Comparison of ENCODE assay signal across 10 cellular contexts in genomic region chr16:21302454-21302853, GRCh38. TPM values are rescaled to one million over a fixed set of nuclear protein-coding genes. Genes with fewer than 3 reads are reported as not detected.
DNase-seq lines count a peak whose midpoint lies in the region; ATAC-seq, FAIRE-seq and TF ChIP-seq lines count a peak whose summit lies in the region.
"Had no signal": no experiment of that assay in that cellular context is flagged by ENCODE, and none has a peak within 500 bp of the region (broad histone marks: within the 10 kb centered on the region; RNA-seq: fewer than 3 reads in every experiment).

No MANE protein-coding gene starts in this region.

- H4K20me1 ChIP-seq in DND-41 (ENCODE audit: insufficient read depth, low read length): no peaks in the 10 kb centered on the region

- intact Hi-C loops in MCF 10A (cut with micrococcal nuclease): loop anchor here (5.0 kb wide), 4 partner anchors 60 to 505 kb away; partner anchors contain the start of genes DCUN1D3 and LYRM1
- intact Hi-C loops in naive thymus-derived CD4-positive, alpha-beta T cell (cut with micrococcal nuclease): loop anchor here in 1 of 2 donors (10.0 kb wide), 1 partner anchor 1022 kb away; no protein-coding TSS in a partner anchor

- no peaks in the 10 kb centered on the region for H3K9me3 Mint-ChIP-seq in IgD-negative memory B cell
- H3K9me3 Mint-ChIP-seq in MCF 10A (ENCODE audit: unreplicated experiment): no peaks in the 10 kb centered on the region
- no peaks in the 10 kb centered on the region for H3K9me3 Mint-ChIP-seq in naive thymus-derived CD4-positive, alpha-beta T cell
- H3K9me3 Mint-ChIP-seq: stimulated activated naive CD8-positive, alpha-beta T cell treated with anti-CD3 and anti-CD28 coated beads, Interleukin-15, Interleukin-2, amounts not matched to agents 100 ng/mL and 50 ng/mL, for 24 hours had no signal

- no peak for DNase-seq in DND-41
- DNase-seq in MCF 10A (ENCODE audit: unreplicated experiment): no peak
- DNase-seq in naive thymus-derived CD4-positive, alpha-beta T cell: no peak
- DNase-seq in GM12892 (ENCODE audit: insufficient read length): no peak
- no peak for DNase-seq in Peyer's patch
- DNase-seq in GM19240 (ENCODE audit: insufficient read length, low spot score): no peak
- no peak for DNase-seq in midbrain (lab: John Stamatoyannopoulos, UW)
- DNase-seq: NCI-H2107 had no signal

- no peaks in the 10 kb centered on the region for H3K27me3 ChIP-seq in DND-41 (ENCODE audit: insufficient read depth, low read length, poor library complexity)
- H3K27me3 ChIP-seq in naive thymus-derived CD4-positive, alpha-beta T cell (ENCODE audit: control insufficient read depth in 2 of 2, insufficient read depth in 2 of 2, low read length in 2 of 2): no peaks in the 10 kb centered on the region
- H3K27me3 ChIP-seq in Peyer's patch: no peaks in the 10 kb centered on the region

- H3K36me3 ChIP-seq in DND-41 (ENCODE audit: insufficient read depth, low read length) (no peaks in the 10 kb centered on the region), Peyer's patch (no peaks in the 10 kb centered on the region)
- no peaks in the 10 kb centered on the region for H3K36me3 ChIP-seq in naive thymus-derived CD4-positive, alpha-beta T cell (ENCODE audit: control insufficient read depth in 2 of 3, insufficient read depth in 3 of 3, low read length in 3 of 3)

- no peaks in the 10 kb centered on the region for H3K9me3 ChIP-seq in DND-41 (ENCODE audit: insufficient read depth, low read length, severe bottlenecking)
- H3K9me3 ChIP-seq in naive thymus-derived CD4-positive, alpha-beta T cell (ENCODE audit: control insufficient read depth in 2 of 3, low read length in 3 of 3): no peaks in the 10 kb centered on the region
- no peaks in the 10 kb centered on the region for H3K9me3 ChIP-seq in Peyer's patch

- FAIRE-seq in GM12892 (lab: Jason Lieb, UNC): no peak

- no peaks in the 10 kb centered on the region for H3K79me2 ChIP-seq in DND-41 (ENCODE audit: insufficient read depth, low read length)

- H3K4me3 ChIP-seq in DND-41 (ENCODE audit: low read depth in 1 of 2, low read length in 2 of 2) (peak overlapping the region in 1 of 2 experiments; percentile 85; a peak in 2 of 4 replicates), Peyer's patch (peak overlapping the region in 2 of 4 donors; percentile 75 to 82)
- no peak overlapping the region for H3K4me3 ChIP-seq in naive thymus-derived CD4-positive, alpha-beta T cell (ENCODE audit: low read length)

- H3K27ac Mint-ChIP-seq in IgD-negative memory B cell (peak overlapping the region in 1 of 3 donors; percentile 85), MCF 10A (ENCODE audit: low read depth, unreplicated experiment) (peak overlapping the region; percentile 98)
- no peak overlapping the region for H3K27ac Mint-ChIP-seq in naive thymus-derived CD4-positive, alpha-beta T cell
- H3K27ac Mint-ChIP-seq: stimulated activated naive CD8-positive, alpha-beta T cell treated with anti-CD3 and anti-CD28 coated beads, Interleukin-15, Interleukin-2, amounts not matched to agents 100 ng/mL and 50 ng/mL, for 24 hours had no signal

- BruUV-seq in MCF 10A (replicated peaks; lab: Mats Ljungman, UMichigan): TSS peak; percentile 85

- TF ChIP-seq CTCF in DND-41 (IDR thresholded peaks at IDR 0.05; ENCODE audit: borderline replicate concordance, extremely low read depth, low read length, poor library complexity, severe bottlenecking) (no peak), MCF 10A (IDR thresholded peaks at IDR 0.05; ENCODE audit: unreplicated experiment) (no peak), Peyer's patch (IDR thresholded peaks at IDR 0.05) (no peak)

- H3K4me1 ChIP-seq in DND-41 (ENCODE audit: insufficient read depth, low read length): peaks cover 26% of the 10 kb centered on the region
- peaks cover 0 to 10% of the 10 kb centered on the region in 2 donors for H3K4me1 ChIP-seq in naive thymus-derived CD4-positive, alpha-beta T cell (ENCODE audit: control insufficient read depth in 2 of 2, insufficient read depth in 2 of 2, low read length in 2 of 2)
- H3K4me1 ChIP-seq in Peyer's patch: peaks cover 0 to 10% (median 2%) of the 10 kb centered on the region in 4 donors

- TF ChIP-seq POLR2A in GM12892 (IDR thresholded peaks at IDR 0.05; ENCODE audit: low read depth, low read length) (no peak), Peyer's patch (IDR thresholded peaks at IDR 0.05) (no peak)

- H3K4me3 Mint-ChIP-seq in IgD-negative memory B cell (peak overlapping the region; percentile 52 to 98 (median 92)), MCF 10A (ENCODE audit: unreplicated experiment) (peak overlapping the region; percentile 94)
- H3K4me3 Mint-ChIP-seq in naive thymus-derived CD4-positive, alpha-beta T cell: peak overlapping the region; percentile 70 to 99 (median 94)

- H3K36me3 Mint-ChIP-seq in IgD-negative memory B cell (no peaks in the 10 kb centered on the region), MCF 10A (ENCODE audit: insufficient read depth, unreplicated experiment) (peaks cover 13% of the 10 kb centered on the region)
- H3K36me3 Mint-ChIP-seq in naive thymus-derived CD4-positive, alpha-beta T cell: no peaks in the 10 kb centered on the region

- peaks cover 16 to 21% (median 18%) of the 10 kb centered on the region in 3 donors for H3K4me1 Mint-ChIP-seq in IgD-negative memory B cell
- H3K4me1 Mint-ChIP-seq in MCF 10A (ENCODE audit: insufficient read depth, unreplicated experiment): peaks cover 23% of the 10 kb centered on the region
- peaks cover 22 to 29% (median 27%) of the 10 kb centered on the region in 7 donors for H3K4me1 Mint-ChIP-seq in naive thymus-derived CD4-positive, alpha-beta T cell

- CTCF ChIA-PET in MCF 10A (lab: Yijun Ruan, JAX): interaction anchor here (0.8 to 4.1 kb wide), 5 partner anchors 114 to 497 kb away, joined by 3 to 96 read pairs (median 13); partner anchors contain the start of genes ERI2, LDAF1 and REXO5
- CTCF ChIA-PET in naive thymus-derived CD4-positive, alpha-beta T cell (lab: Charles Lee): no interaction called here

- ATAC-seq in DND-41 (ENCODE audit: insufficient read depth, low read depth): no peak
- ATAC-seq in naive thymus-derived CD4-positive, alpha-beta T cell: no peak

- POLR2A ChIA-PET in MCF 10A (lab: Yijun Ruan, JAX): interaction anchor here (0.6 to 4.1 kb wide), 16 partner anchors 10 to 562 kb away, joined by 3 to 115 read pairs (median 6); partner anchors contain the start of genes DCUN1D3, ERI2, LDAF1 and LYRM1
- POLR2A ChIA-PET in naive thymus-derived CD4-positive, alpha-beta T cell (lab: Charles Lee): no interaction called here

- H3K4me2 ChIP-seq in DND-41 (ENCODE audit: insufficient read depth, low read length): peak overlapping the region; percentile 96

- H3K27me3 Mint-ChIP-seq in IgD-negative memory B cell (peaks cover 7% of the 10 kb centered on the region), MCF 10A (ENCODE audit: insufficient read depth, unreplicated experiment) (no peaks in the 10 kb centered on the region)
- H3K27me3 Mint-ChIP-seq in naive thymus-derived CD4-positive, alpha-beta T cell: peaks cover 0 to 61% (median 17%) of the 10 kb centered on the region in 5 donors

- peak overlapping the region; percentile 90 for H2AFZ ChIP-seq in DND-41 (ENCODE audit: low read depth, low read length)

- peak overlapping the region; percentile 63 for H3K9ac ChIP-seq in DND-41 (ENCODE audit: low read depth, low read length)

- H3K27ac ChIP-seq in DND-41 (ENCODE audit: low read length): no peak overlapping the region
- no peak overlapping the region for H3K27ac ChIP-seq in naive thymus-derived CD4-positive, alpha-beta T cell (ENCODE audit: low read depth, low read length)
- peak overlapping the region in 1 of 4 donors; percentile 86 for H3K27ac ChIP-seq in Peyer's patch

RNA-seq across cellular contexts. Expression of gene CRYM, which starts 24.4 kb away (rescaled TPM):
- not detected for polyA plus RNA-seq in IgD-negative memory B cell
- 1.6 and 4.0 TPM in 2 replicates for total RNA-seq in MCF 10A (2022)
- total RNA-seq in naive thymus-derived CD4-positive, alpha-beta T cell: under 1 TPM in 1 of 5 experiments, not detected in 4; 0.44 TPM
- polyA plus RNA-seq in naive thymus-derived CD4-positive, alpha-beta T cell: not detected
- polyA plus RNA-seq in GM12892 (2012; ENCODE audit: missing spikeins): 1.00 TPM
- 10 to 100 TPM in 1 of 4 donors, 1 to 10 TPM in 2, not detected in 1; 6.4 to 11.6 (median 9.1) TPM for total RNA-seq in Peyer's patch
